In genomic region chr4:101941816-101942358, GRCh38 we compare ENCODE assay signal across 22 cellular contexts.
"Had no signal": no experiment of that assay in that cellular context is flagged by ENCODE, and none has a peak within 500 bp of the region (broad histone marks: within the 10 kb centered on the region; RNA-seq: fewer than 3 reads in every experiment).

No MANE protein-coding gene starts in this region.

- DNase-seq: activated CD4-positive, alpha-beta T cell treated with anti-CD3 and anti-CD28 coated beads for 48 hours; activated CD4-positive, alpha-beta T cell treated with anti-CD3 and anti-CD28 coated beads, Interleukin-2, amount 50 U/mL, for 48 hours; activated CD8-positive, alpha-beta memory T cell treated with anti-CD3 and anti-CD28 coated beads, Interleukin-2, amount 50 U/mL, for 4 hours; activated gamma-delta T cell; activated naive CD4-positive, alpha-beta T cell treated with anti-CD3 and anti-CD28 coated beads, Interleukin-2, amount 50 U/mL, for 16 hours; activated T-cell treated with anti-CD3 and anti-CD28 coated beads, Interleukin-2, amount 50 U/mL, for 24 hours; amniotic stem cell; brain microvascular endothelial cell; caudate nucleus; cortex of kidney; effector memory CD8-positive, alpha-beta T cell; erythroblast; heart right ventricle; left ventricle myocardium inferior; nephron progenitor cell; right lobe of liver; stimulated activated CD4-positive, alpha-beta T cell treated with anti-CD3 and anti-CD28 coated beads, Interleukin-2, amount 100 ng/mL, for 48 hours; T-helper 1 cell; trophoblast cell had no signal

- ATAC-seq: activated CD4-positive, CD25-positive, alpha-beta regulatory T cell treated with anti-CD3 and anti-CD28 coated beads, Interleukin-2, amount 50 U/mL, for 24 hours; effector memory CD8-positive, alpha-beta T cell; heart right ventricle; right lobe of liver had no signal

- H3K27me3 Mint-ChIP-seq: effector memory CD8-positive, alpha-beta T cell; stimulated activated naive CD8-positive, alpha-beta T cell treated with anti-CD3 and anti-CD28 coated beads, Interleukin-15, Interleukin-2, amounts not matched to agents 100 ng/mL and 50 ng/mL, for 24 hours had no signal

- H3K27ac Mint-ChIP-seq: activated T-cell treated with anti-CD3 and anti-CD28 coated beads, Interleukin-2, amount 50 U/mL, for 24 hours; effector memory CD8-positive, alpha-beta T cell; nephron progenitor cell; stimulated activated naive CD8-positive, alpha-beta T cell treated with anti-CD3 and anti-CD28 coated beads, Interleukin-15, Interleukin-2, amounts not matched to agents 100 ng/mL and 50 ng/mL, for 24 hours; T-helper 2 cell treated with Interferon-gamma antibody and Interleukin-4, amounts not matched to agents 5 μg/mL and 100 μg/mL, for 36 hours had no signal

- H3K4me1 Mint-ChIP-seq: nephron progenitor cell had no signal

- H3K9me3 Mint-ChIP-seq: effector memory CD8-positive, alpha-beta T cell; stimulated activated naive CD8-positive, alpha-beta T cell treated with anti-CD3 and anti-CD28 coated beads, Interleukin-15, Interleukin-2, amounts not matched to agents 100 ng/mL and 50 ng/mL, for 24 hours; T-helper 2 cell treated with Interferon-gamma antibody and Interleukin-4, amounts not matched to agents 5 μg/mL and 100 μg/mL, for 36 hours had no signal

- H3K4me3 Mint-ChIP-seq: activated T-cell treated with anti-CD3 and anti-CD28 coated beads, Interleukin-2, amount 50 U/mL, for 24 hours; effector memory CD8-positive, alpha-beta T cell; nephron progenitor cell; stimulated activated naive CD8-positive, alpha-beta T cell treated with anti-CD3 and anti-CD28 coated beads, Interleukin-15, Interleukin-2, amounts not matched to agents 100 ng/mL and 50 ng/mL, for 24 hours; T-helper 2 cell treated with Interferon-gamma antibody and Interleukin-4, amounts not matched to agents 5 μg/mL and 100 μg/mL, for 36 hours had no signal
